Comparison of ENCODE assay signal across 10 cellular contexts in the genomic region with DNA sequence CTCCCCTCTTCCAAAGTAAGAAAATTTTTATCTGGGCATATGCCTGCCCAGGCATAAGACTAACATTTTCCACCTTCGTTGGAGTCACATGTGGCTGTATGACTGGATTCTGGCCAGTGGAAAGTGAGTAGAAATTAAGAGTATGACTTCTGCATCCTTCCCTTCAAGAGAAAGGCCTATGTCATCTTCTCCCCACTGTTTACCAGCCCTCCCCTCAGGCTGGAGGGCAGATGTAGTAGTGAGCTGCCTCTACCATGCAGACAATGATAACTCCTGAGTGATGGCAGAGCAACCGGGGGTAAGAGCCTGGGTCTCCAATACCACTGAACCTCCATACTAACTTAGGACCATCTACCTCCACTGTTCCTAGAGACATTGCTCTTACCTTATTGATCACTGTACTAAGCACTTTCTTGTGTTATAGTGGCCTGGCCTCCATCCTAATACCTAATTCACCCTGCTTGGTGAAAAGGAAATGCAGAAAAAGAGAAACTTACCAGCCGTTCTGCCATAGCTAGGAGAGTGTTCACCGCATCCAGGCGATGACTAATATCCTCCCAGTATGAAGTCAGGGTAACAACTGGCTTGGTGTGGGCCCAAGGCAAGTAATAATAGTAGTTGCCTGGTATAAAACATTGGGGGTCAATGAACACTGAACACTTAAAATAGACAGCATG.
DNase-seq lines count a peak whose midpoint lies in the region; ATAC-seq, FAIRE-seq and TF ChIP-seq lines count a peak whose summit lies in the region.
"Had no signal": no experiment of that assay in that cellular context is flagged by ENCODE, and none has a peak within 500 bp of the region (broad histone marks: within the 10 kb centered on the region; RNA-seq: fewer than 3 reads in every experiment).

No MANE protein-coding gene starts in this region.

- no peaks in the 10 kb centered on the region for H3K9me3 Mint-ChIP-seq in T-helper 1 cell treated with Interleukin-12 subunit alpha and Interleukin-12 subunit beta and Interleukin-4 antibody, amounts not matched to agents 30 μg/mL and 1 μg/mL, for 36 hours
- H3K9me3 Mint-ChIP-seq: nephron had no signal

- H3K27ac ChIP-seq in coronary artery, result peak overlapping the region; percentile 63 to 79

- peak overlapping the region; percentile 83 for H3K27ac Mint-ChIP-seq in T-helper 1 cell treated with Interleukin-12 subunit alpha and Interleukin-12 subunit beta and Interleukin-4 antibody, amounts not matched to agents 30 μg/mL and 1 μg/mL, for 36 hours
- H3K27ac Mint-ChIP-seq: nephron had no signal

- ATAC-seq in GM21381 (IDR thresholded peaks at IDR 0.05; ENCODE audit: unreplicated experiment), result no peak
- ATAC-seq: Right ventricle myocardium inferior had no signal

- no peaks in the 10 kb centered on the region for H3K27me3 Mint-ChIP-seq in T-helper 1 cell treated with Interleukin-12 subunit alpha and Interleukin-12 subunit beta and Interleukin-4 antibody, amounts not matched to agents 30 μg/mL and 1 μg/mL, for 36 hours (ENCODE audit: low read depth)

- H3K36me3 Mint-ChIP-seq in T-helper 1 cell treated with Interleukin-12 subunit alpha and Interleukin-12 subunit beta and Interleukin-4 antibody, amounts not matched to agents 30 μg/mL and 1 μg/mL, for 36 hours (ENCODE audit: low read depth), result no peaks in the 10 kb centered on the region

- no peak for DNase-seq in GM12891 (ENCODE audit: insufficient read length, low spot score)
- no peak for DNase-seq in coronary artery (ENCODE audit: low spot score)
- DNase-seq in stimulated activated CD4-positive, alpha-beta T cell treated with anti-CD3 and anti-CD28 coated beads, Interleukin-1b, Interleukin-23, amount 100 ng/mL, for 24 hours (ENCODE audit: low read depth in 4 of 4, low spot score in 1 of 4), result peak in 3 of 4 experiments; percentile 5 to 42 (median 7)
- DNase-seq in LoVo (ENCODE audit: low spot score), result no peak
- no peak for DNase-seq in T-helper 9 cell
- no peak for DNase-seq in activated gamma-delta T cell (lab: John Stamatoyannopoulos, UW)

- peak overlapping the region; percentile 47 for H3K4me3 Mint-ChIP-seq in T-helper 1 cell treated with Interleukin-12 subunit alpha and Interleukin-12 subunit beta and Interleukin-4 antibody, amounts not matched to agents 30 μg/mL and 1 μg/mL, for 36 hours
- H3K4me3 Mint-ChIP-seq: nephron had no signal

- no peak for TF ChIP-seq CTCF in coronary artery (IDR thresholded peaks at IDR 0.05)

- TF ChIP-seq POLR2A in GM12891 (IDR thresholded peaks at IDR 0.05; ENCODE audit: low read depth, low read length), result no peak

- peak; percentile 9 for FAIRE-seq in GM12891 (lab: Jason Lieb, UNC)

- no peak overlapping the region for H3K4me3 ChIP-seq in coronary artery

- peaks cover 23% of the 10 kb centered on the region for H3K4me1 Mint-ChIP-seq in T-helper 1 cell treated with Interleukin-12 subunit alpha and Interleukin-12 subunit beta and Interleukin-4 antibody, amounts not matched to agents 30 μg/mL and 1 μg/mL, for 36 hours (ENCODE audit: low read depth)

TF ChIP-seq in GM12891, 5 proteins besides CTCF, POLR2A, EP300 and RAD21:
- no peak for TF ChIP-seq TAF1 (IDR thresholded peaks at IDR 0.05; ENCODE audit: low read depth, low read length)
- TF ChIP-seq PAX5 (IDR thresholded peaks at IDR 0.05; ENCODE audit: insufficient read depth, low read length, severe bottlenecking), result no peak
- TF ChIP-seq POU2F2 (IDR thresholded peaks at IDR 0.05; ENCODE audit: low read depth, low read length), result no peak
- no peak for TF ChIP-seq SPI1 (IDR thresholded peaks at IDR 0.05; ENCODE audit: low read depth, low read length)
- no peak for TF ChIP-seq POLR2AphosphoS5 (IDR thresholded peaks at IDR 0.05; ENCODE audit: low read depth, low read length)

Comparison
In these comparisons a context has a peak if more than half of its experiments do, and no peak if none do; other contexts are left out.
1. DNase-seq: peak in stimulated activated CD4-positive, alpha-beta T cell treated with anti-CD3 and anti-CD28 coated beads, Interleukin-1b, Interleukin-23, amount 100 ng/mL, for 24 hours (3 of 4); none in GM12891 (single experiment), coronary artery (single experiment), LoVo (single experiment), T-helper 9 cell (single experiment) and activated gamma-delta T cell (single experiment).